18 cellular contexts compared by ENCODE assay signal in genomic region chr12:57760347-57760982, GRCh38. TPM values are rescaled to one million over a fixed set of nuclear protein-coding genes. Genes with fewer than 3 reads are reported as not detected.
DNase-seq lines count a peak whose midpoint lies in the region; ATAC-seq, FAIRE-seq and TF ChIP-seq lines count a peak whose summit lies in the region.
"Had no signal": no experiment of that assay in that cellular context is flagged by ENCODE, and none has a peak within 500 bp of the region (broad histone marks: within the 10 kb centered on the region; RNA-seq: fewer than 3 reads in every experiment).

No MANE protein-coding gene starts in this region.

- no peaks in the 10 kb centered on the region; the same call in 1 of the 2 replicates for H4K20me1 ChIP-seq in GM12878 (ENCODE audit: control insufficient read depth, insufficient read depth)

- 83% methylated on average over 3 of the region's 3 CpGs for WGBS in A549 (ENCODE audit: missing lambda C conversion rate)
- WGBS in GM12878 (ENCODE audit: insufficient coverage, insufficient replicate concordance, low lambda C conversion rate, missing lambda C conversion rate), result 85% methylated on average over 3 of the region's 3 CpGs

- BruUV-seq in GM12878 (replicated peaks; lab: Mats Ljungman, UMichigan), result no TSS peak

- no peak overlapping the region for H2AFZ ChIP-seq in GM12878 (ENCODE audit: control insufficient read depth, low read depth, low read length)

- H3K27ac ChIP-seq in A549 (no peak overlapping the region), GM12878 (ENCODE audit: control insufficient read depth, insufficient read depth) (no peak overlapping the region)

- POLR2A ChIA-PET in A549 (lab: Yijun Ruan, JAX) (interaction anchor here (1.9 kb wide), 1 partner anchor 12 kb away, joined by 6 read pairs; the partner anchor contains the start of genes EEF1AKMT3 and METTL1), GM12878 (lab: Charles Lee) (no interaction called here)

- TF ChIP-seq EP300 in A549 (IDR thresholded peaks at IDR 0.05) (no peak), GM12878 (IDR thresholded peaks at IDR 0.05; ENCODE audit: borderline replicate concordance in 1 of 2, control insufficient read depth in 1 of 2, low read depth in 2 of 2, low read length in 2 of 2) (no peak)

- TF ChIP-seq POLR2A in A549 (IDR thresholded peaks at IDR 0.05; ENCODE audit: low read length) (no peak), GM12878 (IDR thresholded peaks at IDR 0.05; ENCODE audit: low read depth, low read length) (no peak)

- intact Hi-C loops in GM12878 (cut with micrococcal nuclease; ENCODE audit: unreplicated experiment), result no loop called here

- in situ Hi-C loops in GM12878 (cut with MboI), result no loop called here

- H3K27me3 ChIP-seq in GM12878 (replicated peaks in 1 of 2; ENCODE audit: control insufficient read depth in 2 of 2, insufficient read depth in 2 of 2, low read length in 1 of 2), result peaks cover 4 to 12% of the 10 kb centered on the region in 2 experiments; a peak in 2 of 4 replicates

- SMC1A ChIA-PET in GM12878 (lab: Charles Lee; ENCODE audit: uncharacterized antibody, unreplicated experiment), result interaction anchor here (1.0 kb wide), 1 partner anchor 13 kb away, joined by 3 read pairs; no protein-coding TSS in a partner anchor

- FAIRE-seq in A549 (lab: Jason Lieb, UNC) (no peak), GM12878 (lab: Jason Lieb, UNC) (no peak)
- FAIRE-seq: A204.1, GM12892, H1 had no signal

- CTCF ChIA-PET in A549 (lab: Yijun Ruan, JAX), result interaction anchor here (0.9 to 2.5 kb wide), 9 partner anchors 10 to 177 kb away, joined by 3 to 16 read pairs (median 6); partner anchors contain the start of genes AVIL, TSFM and TSPAN31
- CTCF ChIA-PET in GM12878 (lab: Yijun Ruan, JAX), result interaction anchor here (0.5 to 2.0 kb wide), 5 partner anchors 12 to 173 kb away, joined by 3 to 9 read pairs (median 5); partner anchors contain the start of genes AVIL, EEF1AKMT3 and METTL1

- RAD21 ChIA-PET in GM12878 (lab: Charles Lee; ENCODE audit: unreplicated experiment), result interaction anchor here (1.5 kb wide), 1 partner anchor 177 kb away, joined by 4 read pairs; no protein-coding TSS in a partner anchor

- no peak overlapping the region for H3K9ac ChIP-seq in GM12878 (ENCODE audit: control insufficient read depth, insufficient read depth, low read length)

- H3K36me3 ChIP-seq in GM12878 (ENCODE audit: control insufficient read depth in 2 of 2, insufficient read depth in 2 of 2, low read length in 1 of 2), result peaks cover 0 to 3% of the 10 kb centered on the region in 2 experiments; a peak in 2 of 4 replicates

- ATAC-seq in A549 (no peak), GM12878 (no peak)
- ATAC-seq: PC-3 had no signal

- H3K4me2 ChIP-seq in A549 (no peak overlapping the region), GM12878 (ENCODE audit: control insufficient read depth, insufficient read depth) (no peak overlapping the region)

- DNase-seq in A549 (ENCODE audit: low read depth in 1 of 2, low spot score in 1 of 2) (no peak), HCEC 1CT (peak; percentile 0), GM12878 (ENCODE audit: low read depth, low spot score) (no peak), left kidney (ENCODE audit: low read depth, low spot score) (peak; percentile 74), HuH-7.5 (ENCODE audit: low spot score) (no peak), HuH-7 (ENCODE audit: low spot score) (no peak)
- DNase-seq in activated CD4-positive, alpha-beta T cell treated with anti-CD3 and anti-CD28 coated beads, Interleukin-2, amount 50 U/mL, for 1 hour, result no peak
- DNase-seq: C1 segment of cervical spinal cord, GF-D8, KBM-7, NCI-H1436, NCI-H2081, NCI-H510A, NCI-H774, PC-3 had no signal

- TF ChIP-seq CTCF in A549 (IDR thresholded peaks at IDR 0.05) (no peak), GM12878 (IDR thresholded peaks at IDR 0.05 in 2 of 3, conservative IDR thresholded peaks at IDR 0.05 in 1 of 3; ENCODE audit: control insufficient read depth in 2 of 3, extremely low read depth in 1 of 3, insufficient read depth in 1 of 3, low read depth in 3 of 3, low read length in 3 of 3) (no peak)

- no peak overlapping the region for H3K4me3 ChIP-seq in A549
- no peak overlapping the region for H3K4me3 ChIP-seq in GM12878

- H3K4me1 ChIP-seq in A549, result peaks cover 14% of the 10 kb centered on the region
- H3K4me1 ChIP-seq in GM12878 (ENCODE audit: control insufficient read depth, insufficient read depth, low read length), result peaks cover 17% of the 10 kb centered on the region; the same call in 1 of the 2 replicates

- TF ChIP-seq RAD21 in A549 (conservative IDR thresholded peaks at IDR 0.05 in 1 of 2, IDR thresholded peaks at IDR 0.05 in 1 of 2) (no peak), GM12878 (IDR thresholded peaks at IDR 0.05; ENCODE audit: insufficient read depth, low read depth, low read length) (no peak)

- H3K79me2 ChIP-seq in GM12878 (ENCODE audit: control insufficient read depth, insufficient read depth, low read length), result no peaks in the 10 kb centered on the region

- H3K9me3 ChIP-seq in A549 (no peaks in the 10 kb centered on the region), GM12878 (replicated peaks; ENCODE audit: control insufficient read depth, insufficient read depth, low read length) (no peaks in the 10 kb centered on the region; the same call in 2 of the 3 replicates)

RNA-seq across cellular contexts. Expression of gene MARCHF9, which starts 5.6 kb away (rescaled TPM):
- 7.2 and 8.4 TPM in 2 replicates for polyA plus RNA-seq in A549 (2011; rRNA removed)
- polyA plus RNA-seq in A549 (2012; cell fraction: cytosol; rRNA removed), result 4.5 and 5.5 TPM in 2 replicates
- 7.2 and 7.3 TPM in 2 replicates for polyA plus RNA-seq in A549 (2012; cell fraction: nucleus; rRNA removed)
- polyA plus RNA-seq in A549 (2017; fragmentation: RNase III; extraction: RNeasy Plus Mini Kit Qiagen cat#74134 plus additional on column Dnase treatment), result 4.7 to 6.8 TPM (median 5.9 TPM) in 3 replicates
- 7.7 and 9.8 TPM in 2 replicates for polyA minus RNA-seq in A549 (2011; rRNA and poly(A)+ RNA removed)
- 20.5 and 20.9 TPM in 2 replicates for total RNA-seq in GM12878 (2013; cell fraction: nucleolus; rRNA removed)
- 15.6 and 17.6 TPM in 2 replicates for total RNA-seq in GM12878 (2014; rRNA removed)
- total RNA-seq in GM12878 (2014; rRNA removed; fragmentation: Illumina TruSeq; extraction: Trizol), result 10.3 and 10.4 TPM in 2 replicates
- 25.5 and 26.7 TPM in 2 replicates for total RNA-seq in GM12878 (2021)
- polyA plus RNA-seq in GM12878 (2011; ENCODE audit: low read depth), result 7.7 TPM
- 11.1 and 16.6 TPM in 2 replicates for polyA plus RNA-seq in GM12878 (2011; rRNA removed)
- 20.0 and 26.5 TPM in 2 replicates for polyA plus RNA-seq in GM12878 (2011; cell fraction: cytosol; rRNA removed)
- 36.0 and 36.4 TPM in 2 replicates for polyA plus RNA-seq in GM12878 (2011; cell fraction: nucleus; rRNA removed)
- polyA plus RNA-seq in GM12878 (2012), result 18.9 and 20.4 TPM in 2 replicates
- polyA plus RNA-seq in GM12878 (2014; fragmentation: Illumina TruSeq; extraction: Trizol), result 17.9 and 20.6 TPM in 2 replicates
- 1 to 10 TPM; 2.4 to 5.1 TPM for polyA plus RNA-seq in GM12878 (2014; fragmentation: Nextera tagmentation; extraction: Ambion mirVana)
- 29.3 and 32.3 TPM in 2 replicates for polyA plus RNA-seq in GM12878 (2014; rRNA removed)
- 1 to 10 TPM; 3.3 to 4.0 TPM for polyA plus RNA-seq in GM12878 (2016; fragmentation: Nextera tagmentation; extraction: Ambion mirVana)
- polyA minus RNA-seq in GM12878 (2011; rRNA and poly(A)+ RNA removed), result 17.7 and 24.6 TPM in 2 replicates
- 4.9 and 6.8 TPM in 2 replicates for polyA minus RNA-seq in GM12878 (2011; cell fraction: cytosol; rRNA and poly(A)+ RNA removed)
- 7.3 and 12.1 TPM in 2 replicates for polyA minus RNA-seq in GM12878 (2011; cell fraction: nucleus; rRNA and poly(A)+ RNA removed)

RNA-seq across cellular contexts. Expression of gene CYP27B1, which starts 6.4 kb away (rescaled TPM):
- polyA plus RNA-seq in A549 (2011; rRNA removed) (1.8 and 1.9 TPM in 2 replicates), A549 (2017; fragmentation: RNase III; extraction: RNeasy Plus Mini Kit Qiagen cat#74134 plus additional on column Dnase treatment) (1.9 to 2.9 TPM (median 2.3 TPM) in 3 replicates), GM12878 (2011; rRNA removed) (1.8 and 2.0 TPM in 2 replicates), GM12878 (2014; fragmentation: Illumina TruSeq; extraction: Trizol) (0.57 and 1.2 TPM in 2 replicates), GM12878 (2014; fragmentation: Nextera tagmentation; extraction: Ambion mirVana) (under 1 TPM; 0.10 to 0.35 TPM), GM12878 (2014; rRNA removed) (1.8 and 1.9 TPM in 2 replicates), GM12878 (2016; fragmentation: Nextera tagmentation; extraction: Ambion mirVana) (1 to 10 TPM in 1 of 2 experiments, under 1 TPM in 1; 0.95 to 1.3 TPM)
- 2.6 and 3.0 TPM in 2 replicates for polyA plus RNA-seq in A549 (2012; cell fraction: cytosol; rRNA removed)
- polyA plus RNA-seq in A549 (2012; cell fraction: nucleus; rRNA removed), result 22.0 and 26.2 TPM in 2 replicates
- polyA minus RNA-seq in A549 (2011; rRNA and poly(A)+ RNA removed), result 1.5 and 2.0 TPM in 2 replicates
- 3.3 and 4.2 TPM in 2 replicates for total RNA-seq in GM12878 (2013; cell fraction: nucleolus; rRNA removed)
- total RNA-seq in GM12878 (2014; rRNA removed) (0.79 and 0.87 TPM in 2 replicates), GM12878 (2014; rRNA removed; fragmentation: Illumina TruSeq; extraction: Trizol) (0.41 and 0.72 TPM in 2 replicates), GM12878 (2021) (1.0 and 2.7 TPM in 2 replicates)
- polyA plus RNA-seq in GM12878 (2011; ENCODE audit: low read depth), result 0.47 TPM
- 1.4 and 2.9 TPM in 2 replicates for polyA plus RNA-seq in GM12878 (2011; cell fraction: cytosol; rRNA removed)
- polyA plus RNA-seq in GM12878 (2011; cell fraction: nucleus; rRNA removed), result 18.3 and 22.8 TPM in 2 replicates
- polyA plus RNA-seq in GM12878 (2012), result 1.2 TPM in 2 replicates
- 0.44 and 1.5 TPM in 2 replicates for polyA minus RNA-seq in GM12878 (2011; rRNA and poly(A)+ RNA removed)
- polyA minus RNA-seq in GM12878 (2011; cell fraction: cytosol; rRNA and poly(A)+ RNA removed), result 1.9 and 2.1 TPM in 2 replicates
- polyA minus RNA-seq in GM12878 (2011; cell fraction: nucleus; rRNA and poly(A)+ RNA removed), result 5.1 and 7.7 TPM in 2 replicates

RNA-seq across cellular contexts. Expression of gene CDK4, which starts 8.4 kb away (rescaled TPM):
- 226 and 289 TPM in 2 replicates for polyA plus RNA-seq in A549 (2011; rRNA removed)
- polyA plus RNA-seq in A549 (2012; cell fraction: cytosol; rRNA removed), result 345 and 419 TPM in 2 replicates
- 211 and 266 TPM in 2 replicates for polyA plus RNA-seq in A549 (2012; cell fraction: nucleus; rRNA removed)
- 226 to 255 TPM (median 229 TPM) in 3 replicates for polyA plus RNA-seq in A549 (2017; fragmentation: RNase III; extraction: RNeasy Plus Mini Kit Qiagen cat#74134 plus additional on column Dnase treatment)
- 187 and 240 TPM in 2 replicates for polyA minus RNA-seq in A549 (2011; rRNA and poly(A)+ RNA removed)
- 35.5 and 41.8 TPM in 2 replicates for total RNA-seq in GM12878 (2013; cell fraction: nucleolus; rRNA removed)
- 201 and 202 TPM in 2 replicates for total RNA-seq in GM12878 (2014; rRNA removed)
- 116 and 120 TPM in 2 replicates for total RNA-seq in GM12878 (2014; rRNA removed; fragmentation: Illumina TruSeq; extraction: Trizol)
- 189 TPM in 2 replicates for total RNA-seq in GM12878 (2021)
- polyA plus RNA-seq in GM12878 (2011; ENCODE audit: low read depth), result 74.3 TPM
- polyA plus RNA-seq in GM12878 (2011; rRNA removed), result 155 and 251 TPM in 2 replicates
- polyA plus RNA-seq in GM12878 (2011; cell fraction: cytosol; rRNA removed), result 241 and 318 TPM in 2 replicates
- polyA plus RNA-seq in GM12878 (2011; cell fraction: nucleus; rRNA removed), result 132 and 140 TPM in 2 replicates
- polyA plus RNA-seq in GM12878 (2012), result 98.0 and 98.2 TPM in 2 replicates
- polyA plus RNA-seq in GM12878 (2014; fragmentation: Illumina TruSeq; extraction: Trizol), result 213 and 240 TPM in 2 replicates
- polyA plus RNA-seq in GM12878 (2014; fragmentation: Nextera tagmentation; extraction: Ambion mirVana), result 10 to 100 TPM; 26.1 to 45.7 TPM
- 237 and 311 TPM in 2 replicates for polyA plus RNA-seq in GM12878 (2014; rRNA removed)
- 100 to 1,000 TPM; 344 to 385 TPM for polyA plus RNA-seq in GM12878 (2016; fragmentation: Nextera tagmentation; extraction: Ambion mirVana)
- 134 and 149 TPM in 2 replicates for polyA minus RNA-seq in GM12878 (2011; rRNA and poly(A)+ RNA removed)
- 49.7 and 57.6 TPM in 2 replicates for polyA minus RNA-seq in GM12878 (2011; cell fraction: cytosol; rRNA and poly(A)+ RNA removed)
- polyA minus RNA-seq in GM12878 (2011; cell fraction: nucleus; rRNA and poly(A)+ RNA removed), result 32.0 and 54.1 TPM in 2 replicates

RNA-seq across cellular contexts. Expression of gene METTL1, which starts 11.4 kb away (rescaled TPM):
- polyA plus RNA-seq in A549 (2011; rRNA removed), result 60.2 and 71.3 TPM in 2 replicates
- polyA plus RNA-seq in A549 (2012; cell fraction: cytosol; rRNA removed), result 68.2 and 69.2 TPM in 2 replicates
- 72.4 and 97.7 TPM in 2 replicates for polyA plus RNA-seq in A549 (2012; cell fraction: nucleus; rRNA removed)
- 55.2 to 64.9 TPM (median 63.0 TPM) in 3 replicates for polyA plus RNA-seq in A549 (2017; fragmentation: RNase III; extraction: RNeasy Plus Mini Kit Qiagen cat#74134 plus additional on column Dnase treatment)
- 81.3 and 95.3 TPM in 2 replicates for polyA minus RNA-seq in A549 (2011; rRNA and poly(A)+ RNA removed)
- total RNA-seq in GM12878 (2013; cell fraction: nucleolus; rRNA removed), result 15.2 and 15.3 TPM in 2 replicates
- total RNA-seq in GM12878 (2014; rRNA removed), result 25.5 and 28.2 TPM in 2 replicates
- total RNA-seq in GM12878 (2014; rRNA removed; fragmentation: Illumina TruSeq; extraction: Trizol), result 8.5 and 11.3 TPM in 2 replicates
- 29.7 and 32.7 TPM in 2 replicates for total RNA-seq in GM12878 (2021)
- polyA plus RNA-seq in GM12878 (2011; ENCODE audit: low read depth), result 12.2 TPM
- 19.4 and 31.4 TPM in 2 replicates for polyA plus RNA-seq in GM12878 (2011; rRNA removed)
- 30.7 and 32.1 TPM in 2 replicates for polyA plus RNA-seq in GM12878 (2011; cell fraction: cytosol; rRNA removed)
- polyA plus RNA-seq in GM12878 (2011; cell fraction: nucleus; rRNA removed), result 36.5 and 42.1 TPM in 2 replicates
- 19.6 and 25.1 TPM in 2 replicates for polyA plus RNA-seq in GM12878 (2012)
- polyA plus RNA-seq in GM12878 (2014; fragmentation: Illumina TruSeq; extraction: Trizol), result 26.7 and 29.7 TPM in 2 replicates
- polyA plus RNA-seq in GM12878 (2014; fragmentation: Nextera tagmentation; extraction: Ambion mirVana), result 10 to 100 TPM; 38.5 to 41.9 TPM
- 28.6 and 33.0 TPM in 2 replicates for polyA plus RNA-seq in GM12878 (2014; rRNA removed)
- polyA plus RNA-seq in GM12878 (2016; fragmentation: Nextera tagmentation; extraction: Ambion mirVana), result 10 to 100 TPM; 40.1 to 44.3 TPM
- 18.3 and 41.9 TPM in 2 replicates for polyA minus RNA-seq in GM12878 (2011; rRNA and poly(A)+ RNA removed)
- 12.8 and 18.4 TPM in 2 replicates for polyA minus RNA-seq in GM12878 (2011; cell fraction: cytosol; rRNA and poly(A)+ RNA removed)
- 17.0 and 31.7 TPM in 2 replicates for polyA minus RNA-seq in GM12878 (2011; cell fraction: nucleus; rRNA and poly(A)+ RNA removed)

RNA-seq across cellular contexts. Expression of gene EEF1AKMT3, which starts 11.9 kb away (rescaled TPM):
- polyA plus RNA-seq in A549 (2011; rRNA removed) (13.8 and 15.8 TPM in 2 replicates), A549 (2017; fragmentation: RNase III; extraction: RNeasy Plus Mini Kit Qiagen cat#74134 plus additional on column Dnase treatment) (6.2 to 8.0 TPM (median 7.3 TPM) in 3 replicates), GM12878 (2011; rRNA removed) (8.2 and 8.8 TPM in 2 replicates), GM12878 (2014; fragmentation: Illumina TruSeq; extraction: Trizol) (3.6 and 4.9 TPM in 2 replicates), GM12878 (2014; fragmentation: Nextera tagmentation; extraction: Ambion mirVana) (1 to 10 TPM; 1.2 to 3.1 TPM), GM12878 (2014; rRNA removed) (3.6 and 4.2 TPM in 2 replicates), GM12878 (2016; fragmentation: Nextera tagmentation; extraction: Ambion mirVana) (1 to 10 TPM; 3.5 to 3.8 TPM)
- polyA plus RNA-seq in A549 (2012; cell fraction: cytosol; rRNA removed), result 6.9 and 8.3 TPM in 2 replicates
- polyA plus RNA-seq in A549 (2012; cell fraction: nucleus; rRNA removed), result 3.9 and 4.3 TPM in 2 replicates
- 12.2 and 13.1 TPM in 2 replicates for polyA minus RNA-seq in A549 (2011; rRNA and poly(A)+ RNA removed)
- total RNA-seq in GM12878 (2013; cell fraction: nucleolus; rRNA removed), result 8.7 and 11.1 TPM in 2 replicates
- total RNA-seq in GM12878 (2014; rRNA removed) (1.9 and 2.3 TPM in 2 replicates), GM12878 (2014; rRNA removed; fragmentation: Illumina TruSeq; extraction: Trizol) (2.8 and 2.9 TPM in 2 replicates), GM12878 (2021) (4.2 and 4.8 TPM in 2 replicates)
- polyA plus RNA-seq in GM12878 (2011; ENCODE audit: low read depth), result 2.1 TPM
- 5.3 and 6.9 TPM in 2 replicates for polyA plus RNA-seq in GM12878 (2011; cell fraction: cytosol; rRNA removed)
- 4.8 and 5.7 TPM in 2 replicates for polyA plus RNA-seq in GM12878 (2011; cell fraction: nucleus; rRNA removed)
- polyA plus RNA-seq in GM12878 (2012), result 4.9 TPM in 2 replicates
- 5.3 and 5.4 TPM in 2 replicates for polyA minus RNA-seq in GM12878 (2011; rRNA and poly(A)+ RNA removed)
- polyA minus RNA-seq in GM12878 (2011; cell fraction: cytosol; rRNA and poly(A)+ RNA removed), result 3.0 and 3.5 TPM in 2 replicates
- 1.7 and 2.4 TPM in 2 replicates for polyA minus RNA-seq in GM12878 (2011; cell fraction: nucleus; rRNA and poly(A)+ RNA removed)

Comparison
In these comparisons a context has a peak if more than half of its experiments do, and no peak if none do; other contexts are left out.
1. DNase-seq: peak in HCEC 1CT (single experiment) and left kidney (single experiment); none in A549 (0 of 2), GM12878 (single experiment), activated CD4-positive, alpha-beta T cell treated with anti-CD3 and anti-CD28 coated beads, Interleukin-2, amount 50 U/mL, for 1 hour (single experiment), HuH-7.5 (single experiment) and HuH-7 (single experiment).
2. Of the 24 proteins assayed by ChIP-seq in both GM12878 and A549: peak only in GM12878: none; only in A549: none; in both: REST; in neither: 23.